ENCODE assay signal across 2 cellular contexts in genomic region chr7:39624935-39625694, GRCh38.
TF ChIP-seq lines count a peak whose summit lies in the region.

No MANE protein-coding gene starts in this region.

TF ChIP-seq in HCT116, 20 proteins besides CTCF, POLR2A, EP300 and RAD21:
- no peak for TF ChIP-seq ELF1 (IDR thresholded peaks at IDR 0.05; ENCODE audit: borderline replicate concordance, low read depth)

TF ChIP-seq in HepG2, 621 proteins besides CTCF, POLR2A, EP300 and RAD21:
- TF ChIP-seq, protein P1, sequence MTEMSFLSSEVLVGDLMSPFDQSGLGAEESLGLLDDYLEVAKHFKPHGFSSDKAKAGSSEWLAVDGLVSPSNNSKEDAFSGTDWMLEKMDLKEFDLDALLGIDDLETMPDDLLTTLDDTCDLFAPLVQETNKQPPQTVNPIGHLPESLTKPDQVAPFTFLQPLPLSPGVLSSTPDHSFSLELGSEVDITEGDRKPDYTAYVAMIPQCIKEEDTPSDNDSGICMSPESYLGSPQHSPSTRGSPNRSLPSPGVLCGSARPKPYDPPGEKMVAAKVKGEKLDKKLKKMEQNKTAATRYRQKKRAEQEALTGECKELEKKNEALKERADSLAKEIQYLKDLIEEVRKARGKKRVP (CRISPR knock-in tag; IDR thresholded peaks at IDR 0.05): peak in 1 of 2 experiments; percentile 94; a peak in 2 of 4 replicates
- peak; percentile 37; the same call in 1 of the 2 replicates for TF ChIP-seq CEBPB (IDR thresholded peaks at IDR 0.05; ENCODE audit: borderline replicate concordance, low read depth, low read length)
- TF ChIP-seq, protein P2, sequence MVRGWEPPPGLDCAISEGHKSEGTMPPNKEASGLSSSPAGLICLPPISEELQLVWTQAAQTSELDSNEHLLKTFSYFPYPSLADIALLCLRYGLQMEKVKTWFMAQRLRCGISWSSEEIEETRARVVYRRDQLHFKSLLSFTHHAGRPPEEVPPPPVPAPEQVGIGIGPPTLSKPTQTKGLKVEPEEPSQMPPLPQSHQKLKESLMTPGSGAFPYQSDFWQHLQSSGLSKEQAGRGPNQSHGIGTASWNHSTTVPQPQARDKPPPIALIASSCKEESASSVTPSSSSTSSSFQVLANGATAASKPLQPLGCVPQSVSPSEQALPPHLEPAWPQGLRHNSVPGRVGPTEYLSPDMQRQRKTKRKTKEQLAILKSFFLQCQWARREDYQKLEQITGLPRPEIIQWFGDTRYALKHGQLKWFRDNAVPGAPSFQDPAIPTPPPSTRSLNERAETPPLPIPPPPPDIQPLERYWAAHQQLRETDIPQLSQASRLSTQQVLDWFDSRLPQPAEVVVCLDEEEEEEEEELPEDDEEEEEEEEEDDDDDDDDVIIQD (CRISPR knock-in tag; IDR thresholded peaks at IDR 0.05; ENCODE audit: low read depth): no peak
- no peak for TF ChIP-seq HNF4A (CRISPR knock-in tag; IDR thresholded peaks at IDR 0.05)
- no peak for TF ChIP-seq NKX3-1 (CRISPR knock-in tag; IDR thresholded peaks at IDR 0.05)
- TF ChIP-seq ZNF350 (CRISPR knock-in tag; IDR thresholded peaks at IDR 0.05; ENCODE audit: borderline replicate concordance, low read depth): no peak
- peak; percentile 95 for TF ChIP-seq MAFF (IDR thresholded peaks at IDR 0.05; ENCODE audit: low read depth, low read length)
- TF ChIP-seq, protein P3, sequence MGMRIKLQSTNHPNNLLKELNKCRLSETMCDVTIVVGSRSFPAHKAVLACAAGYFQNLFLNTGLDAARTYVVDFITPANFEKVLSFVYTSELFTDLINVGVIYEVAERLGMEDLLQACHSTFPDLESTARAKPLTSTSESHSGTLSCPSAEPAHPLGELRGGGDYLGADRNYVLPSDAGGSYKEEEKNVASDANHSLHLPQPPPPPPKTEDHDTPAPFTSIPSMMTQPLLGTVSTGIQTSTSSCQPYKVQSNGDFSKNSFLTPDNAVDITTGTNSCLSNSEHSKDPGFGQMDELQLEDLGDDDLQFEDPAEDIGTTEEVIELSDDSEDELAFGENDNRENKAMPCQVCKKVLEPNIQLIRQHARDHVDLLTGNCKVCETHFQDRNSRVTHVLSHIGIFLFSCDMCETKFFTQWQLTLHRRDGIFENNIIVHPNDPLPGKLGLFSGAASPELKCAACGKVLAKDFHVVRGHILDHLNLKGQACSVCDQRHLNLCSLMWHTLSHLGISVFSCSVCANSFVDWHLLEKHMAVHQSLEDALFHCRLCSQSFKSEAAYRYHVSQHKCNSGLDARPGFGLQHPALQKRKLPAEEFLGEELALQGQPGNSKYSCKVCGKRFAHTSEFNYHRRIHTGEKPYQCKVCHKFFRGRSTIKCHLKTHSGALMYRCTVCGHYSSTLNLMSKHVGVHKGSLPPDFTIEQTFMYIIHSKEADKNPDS (CRISPR knock-in tag; IDR thresholded peaks at IDR 0.05): no peak
- TF ChIP-seq CEBPG (CRISPR knock-in tag; IDR thresholded peaks at IDR 0.05): peak; percentile 49; the same call in 1 of the 2 replicates
- no peak for TF ChIP-seq LRRFIP1 (CRISPR knock-in tag; conservative IDR thresholded peaks at IDR 0.05)
- TF ChIP-seq ARNTL (CRISPR knock-in tag; IDR thresholded peaks at IDR 0.05): no peak
- no peak for TF ChIP-seq ZFY (CRISPR knock-in tag; IDR thresholded peaks at IDR 0.05)
- TF ChIP-seq TMF1 (CRISPR knock-in tag; IDR thresholded peaks at IDR 0.05; ENCODE audit: low read depth): no peak
- no peak for TF ChIP-seq ZSCAN22 (CRISPR knock-in tag; IDR thresholded peaks at IDR 0.05)
- TF ChIP-seq NR2C2 (CRISPR knock-in tag; IDR thresholded peaks at IDR 0.05; ENCODE audit: borderline replicate concordance): 0 out of 2 replicates have a peak, but pooled peaks have one; percentile 36
- TF ChIP-seq, protein P4, sequence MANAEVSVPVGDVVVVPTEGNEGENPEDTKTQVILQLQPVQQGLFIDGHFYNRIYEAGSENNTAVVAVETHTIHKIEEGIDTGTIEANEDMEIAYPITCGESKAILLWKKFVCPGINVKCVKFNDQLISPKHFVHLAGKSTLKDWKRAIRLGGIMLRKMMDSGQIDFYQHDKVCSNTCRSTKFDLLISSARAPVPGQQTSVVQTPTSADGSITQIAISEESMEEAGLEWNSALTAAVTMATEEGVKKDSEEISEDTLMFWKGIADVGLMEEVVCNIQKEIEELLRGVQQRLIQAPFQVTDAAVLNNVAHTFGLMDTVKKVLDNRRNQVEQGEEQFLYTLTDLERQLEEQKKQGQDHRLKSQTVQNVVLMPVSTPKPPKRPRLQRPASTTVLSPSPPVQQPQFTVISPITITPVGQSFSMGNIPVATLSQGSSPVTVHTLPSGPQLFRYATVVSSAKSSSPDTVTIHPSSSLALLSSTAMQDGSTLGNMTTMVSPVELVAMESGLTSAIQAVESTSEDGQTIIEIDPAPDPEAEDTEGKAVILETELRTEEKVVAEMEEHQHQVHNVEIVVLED (CRISPR knock-in tag; IDR thresholded peaks at IDR 0.05; ENCODE audit: borderline replicate concordance): no peak
- TF ChIP-seq ZNF841 (CRISPR knock-in tag; IDR thresholded peaks at IDR 0.05; ENCODE audit: borderline replicate concordance): no peak
- TF ChIP-seq ZNF333 (CRISPR knock-in tag; IDR thresholded peaks at IDR 0.05; ENCODE audit: borderline replicate concordance): no peak
- TF ChIP-seq, protein P5, sequence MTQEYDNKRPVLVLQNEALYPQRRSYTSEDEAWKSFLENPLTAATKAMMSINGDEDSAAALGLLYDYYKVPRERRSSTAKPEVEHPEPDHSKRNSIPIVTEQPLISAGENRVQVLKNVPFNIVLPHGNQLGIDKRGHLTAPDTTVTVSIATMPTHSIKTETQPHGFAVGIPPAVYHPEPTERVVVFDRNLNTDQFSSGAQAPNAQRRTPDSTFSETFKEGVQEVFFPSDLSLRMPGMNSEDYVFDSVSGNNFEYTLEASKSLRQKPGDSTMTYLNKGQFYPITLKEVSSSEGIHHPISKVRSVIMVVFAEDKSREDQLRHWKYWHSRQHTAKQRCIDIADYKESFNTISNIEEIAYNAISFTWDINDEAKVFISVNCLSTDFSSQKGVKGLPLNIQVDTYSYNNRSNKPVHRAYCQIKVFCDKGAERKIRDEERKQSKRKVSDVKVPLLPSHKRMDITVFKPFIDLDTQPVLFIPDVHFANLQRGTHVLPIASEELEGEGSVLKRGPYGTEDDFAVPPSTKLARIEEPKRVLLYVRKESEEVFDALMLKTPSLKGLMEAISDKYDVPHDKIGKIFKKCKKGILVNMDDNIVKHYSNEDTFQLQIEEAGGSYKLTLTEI (CRISPR knock-in tag; conservative IDR thresholded peaks at IDR 0.05): no peak
- TF ChIP-seq MYNN (CRISPR knock-in tag; IDR thresholded peaks at IDR 0.05; ENCODE audit: low read depth): no peak
- no peak for TF ChIP-seq ZNF501 (CRISPR knock-in tag; IDR thresholded peaks at IDR 0.05)
- no peak for TF ChIP-seq MXD1 (CRISPR knock-in tag; IDR thresholded peaks at IDR 0.05)
- no peak for TF ChIP-seq FUBP1 (CRISPR knock-in tag; IDR thresholded peaks at IDR 0.05; ENCODE audit: borderline replicate concordance)
- no peak for TF ChIP-seq ZBTB3 (CRISPR knock-in tag; IDR thresholded peaks at IDR 0.05; ENCODE audit: borderline replicate concordance, low read depth)
- TF ChIP-seq ZNF782 (CRISPR knock-in tag; IDR thresholded peaks at IDR 0.05; ENCODE audit: borderline replicate concordance): no peak
- TF ChIP-seq ZNF609 (CRISPR knock-in tag; IDR thresholded peaks at IDR 0.05; ENCODE audit: borderline replicate concordance): no peak
- no peak for TF ChIP-seq ZNF12 (CRISPR knock-in tag; IDR thresholded peaks at IDR 0.05)
- TF ChIP-seq ZMYM3 (CRISPR knock-in tag; IDR thresholded peaks at IDR 0.05): no peak
- TF ChIP-seq ZBTB1 (CRISPR knock-in tag; IDR thresholded peaks at IDR 0.05; ENCODE audit: borderline replicate concordance): no peak
- peak; percentile 94 to 97 for TF ChIP-seq MAFK (conservative IDR thresholded peaks at IDR 0.05 in 1 of 2, IDR thresholded peaks at IDR 0.05 in 1 of 2; ENCODE audit: low read length in 2 of 2)
- no peak for TF ChIP-seq U2AF2 (IDR thresholded peaks at IDR 0.05; ENCODE audit: low read depth, low read length)
- TF ChIP-seq HNRNPUL1 (IDR thresholded peaks at IDR 0.05; ENCODE audit: low read depth, low read length): no peak
- TF ChIP-seq ZBTB43 (CRISPR knock-in tag; conservative IDR thresholded peaks at IDR 0.05): no peak
- no peak for TF ChIP-seq ZNF563 (CRISPR knock-in tag; IDR thresholded peaks at IDR 0.05)
- no peak for TF ChIP-seq SMAD3 (CRISPR knock-in tag; IDR thresholded peaks at IDR 0.05)
- TF ChIP-seq PLRG1 (conservative IDR thresholded peaks at IDR 0.05): no peak
